ENCODE assay signal across 8 cellular contexts in genomic region chr17:45317113-45317820, GRCh38. TPM values are rescaled to one million over a fixed set of nuclear protein-coding genes. Genes with fewer than 3 reads are reported as not detected.
DNase-seq lines count a peak whose midpoint lies in the region; ATAC-seq and TF ChIP-seq lines count a peak whose summit lies in the region.

No MANE protein-coding gene starts in this region.

- H3K4me3 Mint-ChIP-seq in CD8-positive, alpha-beta T cell = peak overlapping the region; percentile 95
- H3K4me3 Mint-ChIP-seq in activated CD4-positive, alpha-beta memory T cell treated with anti-CD3 and anti-CD28 coated beads, Interleukin-2, amount 10 ng/mL, durations not matched to agents 7 days and 5 days = peak overlapping the region; percentile 82

- peak overlapping the region; percentile 94 for H3K27ac Mint-ChIP-seq in CD8-positive, alpha-beta T cell
- H3K27ac Mint-ChIP-seq in activated CD4-positive, alpha-beta memory T cell treated with anti-CD3 and anti-CD28 coated beads, Interleukin-2, amount 10 ng/mL, durations not matched to agents 7 days and 5 days = peak overlapping the region; percentile 82

- peaks cover 78% of the 10 kb centered on the region for H3K4me1 ChIP-seq in CD8-positive, alpha-beta T cell (ENCODE audit: insufficient read depth, low read length)
- peaks cover 78% of the 10 kb centered on the region in 2 donors for H3K4me1 ChIP-seq in duodenal mucosa (ENCODE audit: control insufficient read depth in 1 of 2, insufficient read depth in 2 of 2, low read length in 2 of 2)

- peaks cover 80% of the 10 kb centered on the region for H3K4me1 Mint-ChIP-seq in CD8-positive, alpha-beta T cell (ENCODE audit: low read depth)
- H3K4me1 Mint-ChIP-seq in activated CD4-positive, alpha-beta memory T cell treated with anti-CD3 and anti-CD28 coated beads, Interleukin-2, amount 10 ng/mL, durations not matched to agents 7 days and 5 days = peaks cover 73% of the 10 kb centered on the region

- peak; percentile 81 for ATAC-seq in CD8-positive, alpha-beta T cell
- ATAC-seq in GM19455 (IDR thresholded peaks at IDR 0.05; ENCODE audit: unreplicated experiment) = peak; percentile 74

- peak overlapping the region; percentile 75 for H3K27ac ChIP-seq in CD8-positive, alpha-beta T cell (ENCODE audit: low read depth, low read length)
- peak overlapping the region; percentile 80 for H3K27ac ChIP-seq in duodenal mucosa (ENCODE audit: low read depth, low read length)

- H3K36me3 ChIP-seq in CD8-positive, alpha-beta T cell (ENCODE audit: insufficient read depth, low read length) = no peaks in the 10 kb centered on the region
- H3K36me3 ChIP-seq in duodenal mucosa (ENCODE audit: control insufficient read depth in 1 of 2, insufficient read depth in 2 of 2, low read length in 2 of 2) = no peaks in the 10 kb centered on the region

- no peaks in the 10 kb centered on the region for H3K27me3 Mint-ChIP-seq in CD8-positive, alpha-beta T cell (ENCODE audit: low read depth)
- H3K27me3 Mint-ChIP-seq in activated CD4-positive, alpha-beta memory T cell treated with anti-CD3 and anti-CD28 coated beads, Interleukin-2, amount 10 ng/mL, durations not matched to agents 7 days and 5 days = no peaks in the 10 kb centered on the region

- no peak for TF ChIP-seq POLR2A in lower leg skin (IDR thresholded peaks at IDR 0.05)

- intact Hi-C loops in CD8-positive, alpha-beta T cell (cut with DNase I, micrococcal nuclease) = loop anchor here (1.0 to 5.0 kb wide), 16 partner anchors 14 to 875 kb away; partner anchors contain the start of genes FMNL1 (in 2 of the 2), HEXIM1 (in 2 of the 2), ACBD4 (in 1 of the 2) and HEXIM2 (in 1 of the 2)
- intact Hi-C loops in lower leg skin (cut with DNase I; ENCODE audit: low total_unique reads) = no loop called here

- WGBS in lower leg skin, 2 donors = 0 to 1% methylated on average over 41 to 52 of the region's 53 CpGs

- H3K36me3 Mint-ChIP-seq in CD8-positive, alpha-beta T cell = peaks cover 10% of the 10 kb centered on the region
- peaks cover 32% of the 10 kb centered on the region for H3K36me3 Mint-ChIP-seq in activated CD4-positive, alpha-beta memory T cell treated with anti-CD3 and anti-CD28 coated beads, Interleukin-2, amount 10 ng/mL, durations not matched to agents 7 days and 5 days (ENCODE audit: low read depth)

- no peak for TF ChIP-seq CTCF in CD8-positive, alpha-beta T cell (IDR thresholded peaks at IDR 0.05)
- TF ChIP-seq CTCF in lower leg skin (IDR thresholded peaks at IDR 0.05) = no peak

- peak; percentile 99 to 100 (median 100) for DNase-seq in CD8-positive, alpha-beta T cell
- DNase-seq in HK-2 (ENCODE audit: unreplicated experiment) (peak; percentile 100), NCI-H82 treated with DMSO at 0.1 percent for 48 hours (lab: John Stamatoyannopoulos, UW; ENCODE audit: unreplicated experiment) (peak; percentile 100), lower leg skin (ENCODE audit: low spot score in 2 of 2) (peak; percentile 100)
- DNase-seq in activated CD4-positive, alpha-beta memory T cell treated with anti-CD3 and anti-CD28 coated beads, Interleukin-2, amount 10 ng/mL, durations not matched to agents 7 days and 5 days = peak; percentile 100
- DNase-seq in stimulated activated CD4-positive, alpha-beta T cell treated with anti-CD3 and anti-CD28 coated beads, Interleukin-4, amount 100 ng/mL, for 4 hours = peak; percentile 99 to 100

- H3K9me3 Mint-ChIP-seq in CD8-positive, alpha-beta T cell = no peaks in the 10 kb centered on the region
- H3K9me3 Mint-ChIP-seq in activated CD4-positive, alpha-beta memory T cell treated with anti-CD3 and anti-CD28 coated beads, Interleukin-2, amount 10 ng/mL, durations not matched to agents 7 days and 5 days = no peaks in the 10 kb centered on the region

- no peaks in the 10 kb centered on the region for H3K9me3 ChIP-seq in CD8-positive, alpha-beta T cell (ENCODE audit: low read length)
- no peaks in the 10 kb centered on the region for H3K9me3 ChIP-seq in duodenal mucosa (ENCODE audit: control insufficient read depth in 1 of 2, low read length in 2 of 2)

- CTCF ChIA-PET in CD8-positive, alpha-beta T cell (lab: Charles Lee) = interaction anchor here (0.6 to 8.4 kb wide), 19 partner anchors 9 to 182 kb away, joined by 3 to 104 read pairs (median 4); partner anchors contain the start of gene ACBD4
- CTCF ChIA-PET in activated CD4-positive, alpha-beta memory T cell treated with anti-CD3 and anti-CD28 coated beads, Interleukin-2, amount 10 ng/mL, durations not matched to agents 7 days and 5 days (lab: Charles Lee) = interaction anchor here (0.6 to 3.4 kb wide), 25 partner anchors 9 to 182 kb away, joined by 3 to 40 read pairs (median 4); partner anchors contain the start of gene ACBD4

- POLR2A ChIA-PET in CD8-positive, alpha-beta T cell (lab: Charles Lee) = interaction anchor here (0.9 to 3.7 kb wide), 21 partner anchors 9 to 256 kb away, joined by 3 to 28 read pairs (median 5); partner anchors contain the start of genes ACBD4, FMNL1, HEXIM1 and HEXIM2
- POLR2A ChIA-PET in activated CD4-positive, alpha-beta memory T cell treated with anti-CD3 and anti-CD28 coated beads, Interleukin-2, amount 10 ng/mL, durations not matched to agents 7 days and 5 days (lab: Charles Lee) = interaction anchor here (0.8 to 12.9 kb wide), 32 partner anchors 11 to 1101 kb away, joined by 3 to 337 read pairs (median 6); partner anchors contain the start of genes FMNL1, HEXIM1, HEXIM2 and NMT1

- peak overlapping the region; percentile 81 for H3K4me3 ChIP-seq in CD8-positive, alpha-beta T cell (ENCODE audit: low read depth, low read length)
- H3K4me3 ChIP-seq in duodenal mucosa (ENCODE audit: low read depth in 1 of 2, low read length in 2 of 2) = peak overlapping the region; percentile 56 to 71
- H3K4me3 ChIP-seq in lower leg skin (ENCODE audit: low read depth, poor library complexity, severe bottlenecking) = peak overlapping the region; percentile 4

- H3K9ac ChIP-seq in duodenal mucosa (ENCODE audit: low read depth in 1 of 2, low read length in 2 of 2) = peak overlapping the region; percentile 78 to 89

- no peaks in the 10 kb centered on the region for H3K27me3 ChIP-seq in CD8-positive, alpha-beta T cell (ENCODE audit: insufficient read depth, low read length)
- no peaks in the 10 kb centered on the region for H3K27me3 ChIP-seq in duodenal mucosa (ENCODE audit: control insufficient read depth in 1 of 2, insufficient read depth in 2 of 2, low read length in 2 of 2)

RNA-seq across cellular contexts. Expression of gene MAP3K14, which starts 0.4 kb away (rescaled TPM):
- total RNA-seq in CD8-positive, alpha-beta T cell = 10 to 100 TPM; 38.1 to 39.1 TPM
- 10 to 100 TPM; 28.7 to 30.6 TPM for total RNA-seq in activated CD4-positive, alpha-beta memory T cell treated with anti-CD3 and anti-CD28 coated beads, Interleukin-2, amount 10 ng/mL, durations not matched to agents 7 days and 5 days
- total RNA-seq in lower leg skin = 10 to 100 TPM in 3 of 4 donors, 1 to 10 TPM in 1; 8.1 to 13.0 (median 11.0) TPM

RNA-seq across cellular contexts. Expression of gene SPATA32, which starts 55.4 kb away (rescaled TPM):
- under 1 TPM in 1 of 2 experiments, not detected in 1; 0.22 TPM for total RNA-seq in CD8-positive, alpha-beta T cell
- under 1 TPM; 0.20 to 0.23 TPM for total RNA-seq in activated CD4-positive, alpha-beta memory T cell treated with anti-CD3 and anti-CD28 coated beads, Interleukin-2, amount 10 ng/mL, durations not matched to agents 7 days and 5 days
- total RNA-seq in lower leg skin = not detected

Comparison
In these comparisons a context has a peak if more than half of its experiments do, and no peak if none do; other contexts are left out.
1. Peak in every context shown above with its lines: DNase-seq, ATAC-seq, H3K4me3 ChIP-seq and H3K27ac ChIP-seq.
2. H3K4me3 ChIP-seq: peak in every context shown above with its lines; median percentile 81 in CD8-positive, alpha-beta T cell; 64 in duodenal mucosa; 4 in lower leg skin.